In genomic region chr5:7851240-7851592, GRCh38 we compare ENCODE assay signal across 10 cellular contexts. TPM values are rescaled to one million over a fixed set of nuclear protein-coding genes. Genes with fewer than 3 reads are reported as not detected.
DNase-seq lines count a peak whose midpoint lies in the region; ATAC-seq and TF ChIP-seq lines count a peak whose summit lies in the region.
"Had no signal": no experiment of that assay in that cellular context is flagged by ENCODE, and none has a peak within 500 bp of the region (broad histone marks: within the 10 kb centered on the region; RNA-seq: fewer than 3 reads in every experiment).

No MANE protein-coding gene starts in this region.

- peaks cover 9 to 23% (median 18%) of the 10 kb centered on the region in 3 donors for H3K4me1 Mint-ChIP-seq in naive B cell

- 55 to 60% (median 58%) methylated on average over 16 of the region's 16 CpGs for WGBS in heart left ventricle, 4 donors

- no peak for TF ChIP-seq CTCF in heart left ventricle (IDR thresholded peaks at IDR 0.05)
- no peak for TF ChIP-seq CTCF in choroid plexus epithelial cell (conservative IDR thresholded peaks at IDR 0.05; ENCODE audit: low read depth, low read length)
- no peak for TF ChIP-seq CTCF in upper lobe of right lung (IDR thresholded peaks at IDR 0.05)

- peaks cover 0 to 40% (median 26%) of the 10 kb centered on the region in 9 donors for H3K27me3 ChIP-seq in heart left ventricle
- H3K27me3 ChIP-seq in upper lobe of right lung: peaks cover 17% of the 10 kb centered on the region

- peak overlapping the region; percentile 72 to 95 (median 88) for H3K4me3 Mint-ChIP-seq in naive B cell

- H3K36me3 ChIP-seq in heart left ventricle (no peaks in the 10 kb centered on the region), upper lobe of right lung (no peaks in the 10 kb centered on the region)

- ATAC-seq in heart left ventricle (no peak), left ventricle myocardium superior (no peak), naive B cell (ENCODE audit: low read depth in 2 of 2) (no peak), upper lobe of right lung (no peak), GM19463 (IDR thresholded peaks at IDR 0.05; ENCODE audit: unreplicated experiment) (no peak), GM18909 (IDR thresholded peaks at IDR 0.05; ENCODE audit: poor library complexity, unreplicated experiment) (no peak)

- H3K27me3 Mint-ChIP-seq in naive B cell: peaks cover 27 to 38% (median 33%) of the 10 kb centered on the region in 3 donors

- H3K4me3 ChIP-seq in heart left ventricle: peak overlapping the region in 11 of 12 donors; percentile 42 to 60 (median 55)
- H3K4me3 ChIP-seq in choroid plexus epithelial cell (ENCODE audit: low read depth, low read length): peak overlapping the region; percentile 65
- H3K4me3 ChIP-seq in upper lobe of right lung: peak overlapping the region; percentile 58

- H3K36me3 Mint-ChIP-seq in naive B cell: no peaks in the 10 kb centered on the region

- intact Hi-C loops in heart left ventricle (cut with DNase I) (loop anchor here in 3 of 10 donors (5.0 to 10.0 kb wide), 2 partner anchors 1084 to 1086 kb away; no protein-coding TSS in a partner anchor), left ventricle myocardium superior (cut with micrococcal nuclease) (no loop called here), upper lobe of right lung (cut with DNase I) (no loop called here)

- no peak overlapping the region for H3K27ac ChIP-seq in heart left ventricle
- no peak overlapping the region for H3K27ac ChIP-seq in upper lobe of right lung

- H3K9me3 Mint-ChIP-seq in naive B cell: peaks cover 0 to 5% (median 3%) of the 10 kb centered on the region in 7 donors

- no peak for DNase-seq in heart left ventricle
- no peak for DNase-seq in left ventricle myocardium superior
- DNase-seq in choroid plexus epithelial cell (ENCODE audit: low read depth): no peak
- no peak for DNase-seq in naive B cell
- DNase-seq in upper lobe of right lung: no peak
- DNase-seq in NCI-H187 treated with DMSO at 0.1 percent for 48 hours (lab: John Stamatoyannopoulos, UW): no peak
- DNase-seq: amniotic stem cell, RPMI8226 had no signal

- H3K9me3 ChIP-seq in heart left ventricle (no peaks in the 10 kb centered on the region), upper lobe of right lung (no peaks in the 10 kb centered on the region)

- H3K4me1 ChIP-seq in heart left ventricle (peaks cover 0 to 20% (median 9%) of the 10 kb centered on the region in 12 donors), upper lobe of right lung (peaks cover 7% of the 10 kb centered on the region)

- peak overlapping the region in 3 of 6 donors; percentile 41 to 52 (median 44) for H3K27ac Mint-ChIP-seq in naive B cell

- no peak for TF ChIP-seq POLR2A in heart left ventricle (IDR thresholded peaks at IDR 0.05)

RNA-seq across cellular contexts. Expression of gene CFAP90, which starts 0.3 kb away (rescaled TPM):
- not detected for total RNA-seq in heart left ventricle
- not detected for polyA plus RNA-seq in heart left ventricle
- not detected for total RNA-seq in left ventricle myocardium superior
- not detected for polyA plus RNA-seq in naive B cell (ENCODE audit: low read depth in 6 of 6)
- 0.93 TPM for total RNA-seq in upper lobe of right lung

RNA-seq across cellular contexts. Expression of gene FASTKD3, which starts 17.6 kb away (rescaled TPM):
- total RNA-seq in heart left ventricle: 1 to 10 TPM; 4.3 to 7.4 (median 5.8) TPM
- polyA plus RNA-seq in heart left ventricle: 10 to 100 TPM in 1 of 2 donors, 1 to 10 TPM in 1; 6.1 to 11.5 TPM
- total RNA-seq in left ventricle myocardium superior: 5.6 TPM
- polyA plus RNA-seq in naive B cell (ENCODE audit: low read depth in 6 of 6): 10 to 100 TPM in 5 of 6 donors, 1 to 10 TPM in 1; 9.2 to 22.1 (median 12.4) TPM
- 8.0 TPM for total RNA-seq in upper lobe of right lung

RNA-seq across cellular contexts. Expression of gene MTRR, which starts 17.7 kb away (rescaled TPM):
- total RNA-seq in heart left ventricle (10 to 100 TPM; 23.5 to 42.2 (median 29.0) TPM), left ventricle myocardium superior (30.0 TPM), upper lobe of right lung (116 TPM)
- polyA plus RNA-seq in heart left ventricle (10 to 100 TPM in 1 of 2 donors, 1 to 10 TPM in 1; 9.5 to 23.9 TPM), naive B cell (ENCODE audit: low read depth in 6 of 6) (10 to 100 TPM; 24.7 to 75.3 (median 31.3) TPM)
